Comparison of ENCODE assay signal across 20 cellular contexts in the genomic region with DNA sequence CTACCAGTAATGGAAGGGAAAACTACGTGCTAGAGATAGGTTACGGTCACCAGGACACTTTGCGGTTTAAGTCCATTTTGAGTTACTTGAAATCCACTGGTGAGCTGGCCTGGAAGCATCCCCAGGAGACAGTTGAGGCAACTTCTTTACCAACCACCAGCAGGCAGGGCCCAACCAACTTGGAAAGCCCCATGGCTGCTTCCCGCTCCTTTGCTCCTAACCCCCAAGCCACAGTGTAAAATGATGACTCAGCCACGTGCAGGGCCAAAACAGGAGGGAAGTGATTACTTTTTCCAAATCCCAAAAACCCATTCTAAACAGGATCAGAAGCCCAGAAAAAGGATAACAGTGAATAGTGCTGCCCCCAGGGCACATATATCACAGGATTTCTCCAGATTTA.
DNase-seq lines count a peak whose midpoint lies in the region; ATAC-seq lines count a peak whose summit lies in the region.
"Had no signal": no experiment of that assay in that cellular context is flagged by ENCODE, and none has a peak within 500 bp of the region (broad histone marks: within the 10 kb centered on the region; RNA-seq: fewer than 3 reads in every experiment).

No MANE protein-coding gene starts in this region.

- no peak overlapping the region for H2BK120ac ChIP-seq in mesendoderm (ENCODE audit: low read depth, low read length)

- no peak overlapping the region for H3K4me3 Mint-ChIP-seq in activated CD8-positive, alpha-beta memory T cell treated with anti-CD3 and anti-CD28 coated beads, Interleukin-2, amount 10 ng/mL, durations not matched to agents 7 days and 5 days
- no peak overlapping the region for H3K4me3 Mint-ChIP-seq in stimulated activated naive B cell treated with anti-CD40 and anti-IgM and Interleukin-4, amounts not matched to agents 10 μg/mL and 1 μg/mL and 100 μg/mL, for 72 hours
- H3K4me3 Mint-ChIP-seq: CD8-positive, alpha-beta T cell had no signal

- no peak overlapping the region for H3K56ac ChIP-seq in mesendoderm (ENCODE audit: low read length)

- H4K8ac ChIP-seq in mesendoderm (ENCODE audit: low read depth, low read length), result no peak overlapping the region

- CTCF ChIA-PET in activated CD8-positive, alpha-beta memory T cell treated with anti-CD3 and anti-CD28 coated beads, Interleukin-2, amount 10 ng/mL, durations not matched to agents 7 days and 5 days (lab: Charles Lee), result no interaction called here

- no CpG with 5 or more reads among the region's 5 CpGs for WGBS in mesendoderm (ENCODE audit: extremely low coverage, insufficient coverage, low lambda C conversion rate)
- WGBS in right cardiac atrium, result 72% methylated on average over 5 of the region's 5 CpGs

- H2AK5ac ChIP-seq in mesendoderm (ENCODE audit: low read length), result no peak overlapping the region

- intact Hi-C loops in right cardiac atrium (cut with DNase I), result no loop called here

- H2BK15ac ChIP-seq in mesendoderm (replicated peaks; ENCODE audit: low read depth), result no peak overlapping the region

- H3K4me3 ChIP-seq in mesendoderm (ENCODE audit: low read length) (no peak overlapping the region), right cardiac atrium (ENCODE audit: low read length) (no peak overlapping the region)
- H3K4me3 ChIP-seq: smooth muscle cell, tibial nerve had no signal

- H3K4me1 ChIP-seq in mesendoderm (ENCODE audit: control insufficient read depth, low read depth, low read length), result peaks cover 4% of the 10 kb centered on the region
- H3K4me1 ChIP-seq in right cardiac atrium (ENCODE audit: control insufficient read depth, insufficient read depth, low read length), result no peaks in the 10 kb centered on the region
- H3K4me1 ChIP-seq: parathyroid adenoma, tibial nerve had no signal

- H2BK5ac ChIP-seq in mesendoderm (ENCODE audit: low read length), result no peak overlapping the region

- H3K23ac ChIP-seq in mesendoderm (ENCODE audit: low read length), result no peak overlapping the region

- H3K4me2 ChIP-seq in mesendoderm (ENCODE audit: low read length), result no peak overlapping the region
- H3K4me2 ChIP-seq: smooth muscle cell had no signal

- no peak overlapping the region for H3K4ac ChIP-seq in mesendoderm (ENCODE audit: low read depth, low read length)

- H3K36me3 ChIP-seq in mesendoderm (ENCODE audit: control insufficient read depth, insufficient read depth, low read length), result no peaks in the 10 kb centered on the region
- H3K36me3 ChIP-seq: tibial nerve had no signal

- no peak for ATAC-seq in activated CD8-positive, alpha-beta memory T cell treated with anti-CD3 and anti-CD28 coated beads, Interleukin-2, amount 10 ng/mL, durations not matched to agents 7 days and 5 days
- no peak for ATAC-seq in stimulated activated naive B cell treated with anti-CD40 and anti-IgM and Interleukin-4, amounts not matched to agents 10 μg/mL and 1 μg/mL and 100 μg/mL, for 72 hours (replicated peaks)
- ATAC-seq in right cardiac atrium, result no peak
- ATAC-seq: CD8-positive, alpha-beta T cell had no signal

- H4K5ac ChIP-seq in mesendoderm (ENCODE audit: low read length), result no peak overlapping the region

- H3K27ac ChIP-seq in mesendoderm (ENCODE audit: low read depth, low read length), result no peak overlapping the region
- no peak overlapping the region for H3K27ac ChIP-seq in right cardiac atrium (ENCODE audit: low read length)
- H3K27ac ChIP-seq: epithelial cell of prostate, parathyroid adenoma, tibial nerve had no signal

- H3K79me1 ChIP-seq in mesendoderm (ENCODE audit: low read length), result no peaks in the 10 kb centered on the region

- no peaks in the 10 kb centered on the region for H3K36me3 Mint-ChIP-seq in activated CD8-positive, alpha-beta memory T cell treated with anti-CD3 and anti-CD28 coated beads, Interleukin-2, amount 10 ng/mL, durations not matched to agents 7 days and 5 days
- peaks cover 60 to 87% of the 10 kb centered on the region in 2 donors for H3K36me3 Mint-ChIP-seq in stimulated activated naive B cell treated with anti-CD40 and anti-IgM and Interleukin-4, amounts not matched to agents 10 μg/mL and 1 μg/mL and 100 μg/mL, for 72 hours
- H3K36me3 Mint-ChIP-seq: CD8-positive, alpha-beta T cell had no signal

- H3K9me3 ChIP-seq in right cardiac atrium (ENCODE audit: control insufficient read depth, low read length), result no peaks in the 10 kb centered on the region
- H3K9me3 ChIP-seq: tibial nerve had no signal

- H3K9ac ChIP-seq in mesendoderm (ENCODE audit: low read length), result no peak overlapping the region
- H3K9ac ChIP-seq: parathyroid adenoma had no signal

- no peaks in the 10 kb centered on the region for H3K79me2 ChIP-seq in mesendoderm (ENCODE audit: control insufficient read depth, insufficient read depth, low read length)
- H3K79me2 ChIP-seq: parathyroid adenoma had no signal

- peak; percentile 18 for DNase-seq in activated CD8-positive, alpha-beta memory T cell treated with anti-CD3 and anti-CD28 coated beads, Interleukin-2, amount 50 U/mL, for 48 hours
- no peak for DNase-seq in activated CD8-positive, alpha-beta memory T cell treated with anti-CD3 and anti-CD28 coated beads, Interleukin-2, amount 10 ng/mL, durations not matched to agents 7 days and 5 days
- DNase-seq in RPMI7951 (ENCODE audit: low read depth), result peak; percentile 90
- peak; percentile 51 for DNase-seq in fibroblast of peridontal ligament (ENCODE audit: extremely low read depth)
- DNase-seq in stimulated activated naive B cell treated with anti-CD40 and anti-IgM and Interleukin-4, amounts not matched to agents 10 μg/mL and 1 μg/mL and 100 μg/mL, for 72 hours, result no peak
- no peak for DNase-seq in NCI-H128 (lab: John Stamatoyannopoulos, UW; ENCODE audit: unreplicated experiment)
- no peak for DNase-seq in mesendoderm
- DNase-seq in right cardiac atrium, result no peak
- DNase-seq: 8988T; activated CD4-positive, alpha-beta T cell treated with anti-CD3 and anti-CD28 coated beads, Interleukin-2, amount 50 U/mL, for 1 hour; CD8-positive, alpha-beta T cell; H7; NCI-H1105; NCI-H2171; SHP77; T1000 had no signal

- H3K18ac ChIP-seq in mesendoderm (ENCODE audit: low read length), result no peak overlapping the region

- peaks cover 29% of the 10 kb centered on the region for H3K27me3 Mint-ChIP-seq in activated CD8-positive, alpha-beta memory T cell treated with anti-CD3 and anti-CD28 coated beads, Interleukin-2, amount 10 ng/mL, durations not matched to agents 7 days and 5 days
- H3K27me3 Mint-ChIP-seq in stimulated activated naive B cell treated with anti-CD40 and anti-IgM and Interleukin-4, amounts not matched to agents 10 μg/mL and 1 μg/mL and 100 μg/mL, for 72 hours, result no peaks in the 10 kb centered on the region

- peaks cover 2% of the 10 kb centered on the region for H3K4me1 Mint-ChIP-seq in activated CD8-positive, alpha-beta memory T cell treated with anti-CD3 and anti-CD28 coated beads, Interleukin-2, amount 10 ng/mL, durations not matched to agents 7 days and 5 days
- peaks cover 53 to 92% of the 10 kb centered on the region in 2 donors for H3K4me1 Mint-ChIP-seq in stimulated activated naive B cell treated with anti-CD40 and anti-IgM and Interleukin-4, amounts not matched to agents 10 μg/mL and 1 μg/mL and 100 μg/mL, for 72 hours

- no peak overlapping the region for H3K27ac Mint-ChIP-seq in activated CD8-positive, alpha-beta memory T cell treated with anti-CD3 and anti-CD28 coated beads, Interleukin-2, amount 10 ng/mL, durations not matched to agents 7 days and 5 days
- peak overlapping the region; percentile 82 for H3K27ac Mint-ChIP-seq in stimulated activated naive B cell treated with anti-CD40 and anti-IgM and Interleukin-4, amounts not matched to agents 10 μg/mL and 1 μg/mL and 100 μg/mL, for 72 hours
- H3K27ac Mint-ChIP-seq: CD8-positive, alpha-beta T cell had no signal

- no peaks in the 10 kb centered on the region for H3K9me3 Mint-ChIP-seq in activated CD8-positive, alpha-beta memory T cell treated with anti-CD3 and anti-CD28 coated beads, Interleukin-2, amount 10 ng/mL, durations not matched to agents 7 days and 5 days (ENCODE audit: low read depth)
- no peaks in the 10 kb centered on the region for H3K9me3 Mint-ChIP-seq in stimulated activated naive B cell treated with anti-CD40 and anti-IgM and Interleukin-4, amounts not matched to agents 10 μg/mL and 1 μg/mL and 100 μg/mL, for 72 hours
- H3K9me3 Mint-ChIP-seq: CD8-positive, alpha-beta T cell had no signal

- H3K27me3 ChIP-seq in mesendoderm (ENCODE audit: insufficient read depth, low read length, poor library complexity) (no peaks in the 10 kb centered on the region), right cardiac atrium (ENCODE audit: control insufficient read depth, insufficient read depth) (no peaks in the 10 kb centered on the region)

Comparison
In these comparisons a context has a peak if more than half of its experiments do, and no peak if none do; other contexts are left out.
1. DNase-seq: peak in activated CD8-positive, alpha-beta memory T cell treated with anti-CD3 and anti-CD28 coated beads, Interleukin-2, amount 50 U/mL, for 48 hours (single experiment), RPMI7951 (single experiment) and fibroblast of peridontal ligament (single experiment); none in activated CD8-positive, alpha-beta memory T cell treated with anti-CD3 and anti-CD28 coated beads, Interleukin-2, amount 10 ng/mL, durations not matched to agents 7 days and 5 days (single experiment), stimulated activated naive B cell treated with anti-CD40 and anti-IgM and Interleukin-4, amounts not matched to agents 10 μg/mL and 1 μg/mL and 100 μg/mL, for 72 hours (single experiment), NCI-H128 (single experiment), mesendoderm (single experiment) and right cardiac atrium (0 of 3).